In the genomic region with DNA sequence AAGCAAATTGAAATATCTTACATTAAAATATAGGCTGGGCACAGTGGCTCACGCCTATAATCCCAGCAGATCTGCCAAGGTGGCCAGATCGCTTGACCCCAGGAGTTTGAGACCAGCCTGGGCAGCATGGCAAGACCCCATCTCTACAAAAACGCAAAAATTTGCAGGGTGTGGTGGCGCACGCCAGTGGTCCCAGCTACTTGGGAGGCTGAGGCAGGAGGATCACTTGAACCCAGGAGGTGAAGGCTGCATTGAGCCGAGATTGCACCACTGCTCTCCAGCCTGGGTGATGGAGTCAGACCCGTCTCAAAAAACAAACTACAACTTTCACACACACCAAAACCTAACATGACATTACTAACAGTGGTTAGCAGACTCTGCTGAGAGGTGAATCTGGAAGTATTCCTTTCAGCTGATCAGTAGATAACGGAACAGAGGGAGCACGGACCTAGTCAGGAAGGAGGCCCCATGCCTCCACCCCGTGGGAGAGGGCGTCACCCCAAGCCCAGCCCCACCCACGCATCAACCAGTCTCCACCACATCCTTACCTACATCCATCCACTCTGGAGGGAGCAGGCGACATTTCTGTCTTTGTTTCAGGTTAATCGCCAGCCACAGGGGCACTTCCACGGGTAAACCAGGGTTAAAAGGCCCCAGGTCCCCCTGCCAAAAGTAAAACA, we compare ENCODE assay signal across 10 cellular contexts. TPM values are rescaled to one million over a fixed set of nuclear protein-coding genes. Genes with fewer than 3 reads are reported as not detected.
DNase-seq lines count a peak whose midpoint lies in the region; ATAC-seq, FAIRE-seq and TF ChIP-seq lines count a peak whose summit lies in the region.
"Had no signal": no experiment of that assay in that cellular context is flagged by ENCODE, and none has a peak within 500 bp of the region (broad histone marks: within the 10 kb centered on the region; RNA-seq: fewer than 3 reads in every experiment).

No MANE protein-coding gene starts in this region.

- no peak for FAIRE-seq in H54 (lab: Jason Lieb, UNC)

- DNase-seq in activated CD4-positive, alpha-beta T cell treated with anti-CD3 and anti-CD28 coated beads for 48 hours = peak; percentile 65
- no peak for DNase-seq in activated CD4-positive, alpha-beta T cell treated with anti-CD3 and anti-CD28 coated beads for 1 hour
- DNase-seq in NB4 (ENCODE audit: low read depth) (peak; percentile 62), NCI-H226 (no peak), hippocampal formation (lab: John Stamatoyannopoulos, UW) (no peak), H54 (ENCODE audit: insufficient read length, low spot score) (no peak)
- peak; percentile 23 for DNase-seq in activated naive CD8-positive, alpha-beta T cell treated with anti-CD3 and anti-CD28 coated beads, Interleukin-2, amount 50 U/mL, for 24 hours
- DNase-seq: foreskin keratinocyte, NCI-H1105 had no signal

- H3K9ac ChIP-seq in skeletal muscle satellite cell (ENCODE audit: low read depth, low read length) = no peak overlapping the region

- TF ChIP-seq POLR2A in NB4 (IDR thresholded peaks at IDR 0.05; ENCODE audit: extremely low read depth, insufficient read length) = no peak
- TF ChIP-seq POLR2A in H54 (IDR thresholded peaks at IDR 0.05; ENCODE audit: low read depth, low read length) = no peak

- peak overlapping the region; percentile 83 for H3K4me3 Mint-ChIP-seq in activated naive CD8-positive, alpha-beta T cell treated with anti-CD3 and anti-CD28 coated beads, Interleukin-2, amount 50 U/mL, for 24 hours

- peaks cover 31% of the 10 kb centered on the region for H3K36me3 Mint-ChIP-seq in activated naive CD8-positive, alpha-beta T cell treated with anti-CD3 and anti-CD28 coated beads, Interleukin-2, amount 50 U/mL, for 24 hours (ENCODE audit: low read depth)

- H3K27me3 ChIP-seq in skeletal muscle satellite cell (ENCODE audit: control insufficient read depth, insufficient read depth, low read length) = no peaks in the 10 kb centered on the region
- H3K27me3 ChIP-seq: foreskin keratinocyte had no signal

- H3K27me3 Mint-ChIP-seq in activated naive CD8-positive, alpha-beta T cell treated with anti-CD3 and anti-CD28 coated beads, Interleukin-2, amount 50 U/mL, for 24 hours = peaks cover 14% of the 10 kb centered on the region

- TF ChIP-seq CTCF in NB4 (IDR thresholded peaks at IDR 0.05; ENCODE audit: low read depth, low read length) = no peak

- no peaks in the 10 kb centered on the region for H3K9me3 ChIP-seq in skeletal muscle satellite cell (replicated peaks; ENCODE audit: low read length)

- peak overlapping the region; percentile 53 for H3K27ac Mint-ChIP-seq in activated naive CD8-positive, alpha-beta T cell treated with anti-CD3 and anti-CD28 coated beads, Interleukin-2, amount 50 U/mL, for 24 hours

- ATAC-seq in activated naive CD8-positive, alpha-beta T cell treated with anti-CD3 and anti-CD28 coated beads, Interleukin-2, amount 50 U/mL, for 24 hours = no peak
- ATAC-seq: foreskin keratinocyte had no signal

- H3K36me3 ChIP-seq in skeletal muscle satellite cell (ENCODE audit: insufficient read depth, low read length) = no peaks in the 10 kb centered on the region

- H3K4me3 ChIP-seq in NB4 (ENCODE audit: low read depth, low read length) = peak overlapping the region; percentile 76
- no peak overlapping the region for H3K4me3 ChIP-seq in skeletal muscle satellite cell (ENCODE audit: low read length)

- no peaks in the 10 kb centered on the region for H3K9me3 Mint-ChIP-seq in activated naive CD8-positive, alpha-beta T cell treated with anti-CD3 and anti-CD28 coated beads, Interleukin-2, amount 50 U/mL, for 24 hours

- peaks cover 3% of the 10 kb centered on the region for H3K4me1 ChIP-seq in skeletal muscle satellite cell (ENCODE audit: control insufficient read depth, insufficient read depth, low read length)
- H3K4me1 ChIP-seq: foreskin keratinocyte had no signal

- H3K4me2 ChIP-seq in skeletal muscle satellite cell (ENCODE audit: low read length) = peak overlapping the region; percentile 94

- peaks cover 18% of the 10 kb centered on the region for H3K4me1 Mint-ChIP-seq in activated naive CD8-positive, alpha-beta T cell treated with anti-CD3 and anti-CD28 coated beads, Interleukin-2, amount 50 U/mL, for 24 hours

RNA-seq across cellular contexts. Expression of gene GINS2, which starts 1.7 kb away (rescaled TPM):
- 12.2 TPM in 2 replicates for total RNA-seq in skeletal muscle satellite cell (2012; rRNA removed)

Comparison
In these comparisons a context has a peak if more than half of its experiments do, and no peak if none do; other contexts are left out.
1. DNase-seq: peak in activated CD4-positive, alpha-beta T cell treated with anti-CD3 and anti-CD28 coated beads for 48 hours (single experiment), NB4 (single experiment) and activated naive CD8-positive, alpha-beta T cell treated with anti-CD3 and anti-CD28 coated beads, Interleukin-2, amount 50 U/mL, for 24 hours (single experiment); none in activated CD4-positive, alpha-beta T cell treated with anti-CD3 and anti-CD28 coated beads for 1 hour (single experiment), NCI-H226 (single experiment), hippocampal formation (0 of 2) and H54 (single experiment).